ENCODE assay signal across 8 cellular contexts in genomic region chr12:6662602-6662905, GRCh38. TPM values are rescaled to one million over a fixed set of nuclear protein-coding genes. Genes with fewer than 3 reads are reported as not detected.
DNase-seq lines count a peak whose midpoint lies in the region; ATAC-seq and TF ChIP-seq lines count a peak whose summit lies in the region.

No MANE protein-coding gene starts in this region.

- WGBS in SK-N-SH (ENCODE audit: low lambda C conversion rate) = 3% methylated on average over 10 of the region's 10 CpGs
- 0% methylated on average over 10 of the region's 10 CpGs for WGBS in ovary, 3 donors

- 0 out of 2 replicates have a peak, but pooled peaks cover 5% of the 10 kb centered on the region for H3K36me3 ChIP-seq in ACC112 (ENCODE audit: insufficient read depth, low read length)
- H3K36me3 ChIP-seq in SK-N-SH (replicated peaks in 1 of 2; ENCODE audit: control insufficient read depth in 1 of 2, insufficient read depth in 2 of 2, low read length in 1 of 2) = peaks cover 6 to 18% of the 10 kb centered on the region in 2 experiments
- H3K36me3 ChIP-seq in ovary = no peaks in the 10 kb centered on the region

- no peaks in the 10 kb centered on the region for H3K9me2 ChIP-seq in SK-N-SH

- no peaks in the 10 kb centered on the region for H3K9me3 ChIP-seq in SK-N-SH
- H3K9me3 ChIP-seq in ovary = no peaks in the 10 kb centered on the region

- peak; percentile 2 for ATAC-seq in GM21367 (IDR thresholded peaks at IDR 0.05; ENCODE audit: unreplicated experiment)

- intact Hi-C loops in ovary (cut with DNase I) = loop anchor here in 2 of 4 donors (5.0 to 10.0 kb wide), 2 partner anchors 45 to 48 kb away; no protein-coding TSS in a partner anchor

- peak overlapping the region; percentile 85 for H3K9ac ChIP-seq in SK-N-SH

- H2AFZ ChIP-seq in ACC112 (ENCODE audit: low read length, unreplicated experiment) (peak overlapping the region; percentile 77), SK-N-SH (ENCODE audit: low read depth) (peak overlapping the region; percentile 72)

- H3K4me3 ChIP-seq in ACC112 (ENCODE audit: low read depth, low read length) (peak overlapping the region; percentile 86), SK-N-SH (ENCODE audit: low read depth in 2 of 2, low read length in 1 of 2) (peak overlapping the region; percentile 74 to 93), fibroblast of pulmonary artery (replicated peaks; ENCODE audit: low read depth, low read length) (peak overlapping the region; percentile 93), ovary (peak overlapping the region; percentile 62)

- no peak for TF ChIP-seq RAD21 in SK-N-SH (IDR thresholded peaks at IDR 0.05; ENCODE audit: low read length)

- no peaks in the 10 kb centered on the region for H4K20me1 ChIP-seq in SK-N-SH (ENCODE audit: insufficient read depth)

- H3K4me1 ChIP-seq in ACC112 (ENCODE audit: control insufficient read depth, insufficient read depth, low read length, unreplicated experiment) (peaks cover 8% of the 10 kb centered on the region), SK-N-SH (ENCODE audit: control insufficient read depth in 1 of 2, insufficient read depth in 2 of 2, low read depth in 1 of 2, low read length in 1 of 2) (peaks cover 4% of the 10 kb centered on the region in 2 experiments; a peak in 3 of 4 replicates), ovary (ENCODE audit: insufficient read depth) (peaks cover 7% of the 10 kb centered on the region)

- POLR2A ChIA-PET in SK-N-SH (lab: Yijun Ruan, JAX) = no interaction called here

- TF ChIP-seq EP300 in SK-N-SH (IDR thresholded peaks at IDR 0.05; ENCODE audit: borderline replicate concordance in 1 of 2, low read depth in 1 of 2, low read length in 1 of 2) (0 out of 4 replicates have a peak, but pooled peaks of 1 of the 2 experiments have one; percentile 4), ovary (IDR thresholded peaks at IDR 0.05) (no peak)

- H3F3A ChIP-seq in SK-N-SH (replicated peaks; ENCODE audit: insufficient read depth) = peaks cover 26% of the 10 kb centered on the region

- peak overlapping the region; percentile 15; the same call in 1 of the 2 replicates for H3K27ac ChIP-seq in ACC112 (ENCODE audit: low read depth, low read length)
- H3K27ac ChIP-seq in SK-N-SH (ENCODE audit: low read depth in 2 of 2, low read length in 1 of 2) = peak overlapping the region; percentile 67 to 79
- H3K27ac ChIP-seq in ovary = no peak overlapping the region

- CTCF ChIA-PET in SK-N-SH (lab: Yijun Ruan, JAX) = interaction anchor here (1.0 to 1.8 kb wide), 2 partner anchors 45 to 173 kb away, joined by 4 to 7 read pairs; no protein-coding TSS in a partner anchor

- peaks cover 14% of the 10 kb centered on the region for H3K79me2 ChIP-seq in ACC112 (ENCODE audit: control insufficient read depth, insufficient read depth, low read length, unreplicated experiment)
- H3K79me2 ChIP-seq in SK-N-SH (ENCODE audit: insufficient read depth) = peaks cover 51% of the 10 kb centered on the region

- peak overlapping the region; percentile 79 for H3K4me2 ChIP-seq in SK-N-SH

- TF ChIP-seq CTCF in SK-N-SH (IDR thresholded peaks at IDR 0.05) (no peak), fibroblast of pulmonary artery (IDR thresholded peaks at IDR 0.05; ENCODE audit: low read length, missing control alignments) (no peak), ovary (IDR thresholded peaks at IDR 0.05) (no peak)

- no peak for TF ChIP-seq POLR2A in ovary (IDR thresholded peaks at IDR 0.05)

- H3K27me3 ChIP-seq in ACC112 (ENCODE audit: insufficient read depth, low read length) (no peaks in the 10 kb centered on the region), SK-N-SH (ENCODE audit: insufficient read depth) (no peaks in the 10 kb centered on the region), ovary (no peaks in the 10 kb centered on the region)

- DNase-seq in SK-N-SH = peak; percentile 88
- no peak for DNase-seq in fibroblast of pulmonary artery (ENCODE audit: low read depth)
- DNase-seq in ovary = no peak
- DNase-seq in stimulated activated CD8-positive, alpha-beta memory T cell treated with anti-CD3 and anti-CD28 coated beads, Interleukin-4, amount 100 ng/mL, for 48 hours = no peak
- no peak for DNase-seq in KG1 (lab: John Stamatoyannopoulos, UW)
- DNase-seq in ureter (ENCODE audit: low spot score) = no peak

TF ChIP-seq in SK-N-SH, 30 proteins besides CTCF, POLR2A, EP300 and RAD21:
- TF ChIP-seq NFIC (IDR thresholded peaks at IDR 0.05; ENCODE audit: borderline replicate concordance) = no peak
- no peak for TF ChIP-seq REST (IDR thresholded peaks at IDR 0.05; ENCODE audit: low read depth, low read length)
- no peak for TF ChIP-seq RCOR1 (IDR thresholded peaks at IDR 0.05; ENCODE audit: low read length)
- no peak for TF ChIP-seq USF1 (IDR thresholded peaks at IDR 0.05; ENCODE audit: borderline replicate concordance, low read depth)
- no peak for TF ChIP-seq POLR2AphosphoS5 (IDR thresholded peaks at IDR 0.05; ENCODE audit: low read depth, low read length)
- no peak for TF ChIP-seq IRF3 (IDR thresholded peaks at IDR 0.05; ENCODE audit: low read depth, low read length)

RNA-seq across cellular contexts. Expression of gene ING4, which starts 0.4 kb away (rescaled TPM):
- 96.5 and 163 TPM in 2 replicates for polyA plus RNA-seq in SK-N-SH (2012; rRNA removed)
- 108 and 110 TPM in 2 replicates for polyA plus RNA-seq in SK-N-SH (2012; cell fraction: cytosol; rRNA removed)
- 252 and 353 TPM in 2 replicates for polyA plus RNA-seq in SK-N-SH (2012; cell fraction: nucleus; rRNA removed)
- total RNA-seq in ovary = 10 to 100 TPM; 26.1 to 39.9 (median 35.0) TPM
- polyA plus RNA-seq in ovary = 10 to 100 TPM; 64.9 to 90.0 TPM
- 39.3 TPM for total RNA-seq in ureter

RNA-seq across cellular contexts. Expression of gene ACRBP, which starts 15.3 kb away (rescaled TPM):
- polyA plus RNA-seq in SK-N-SH (2012; rRNA removed) = 0.71 and 0.88 TPM in 2 replicates
- 0.35 and 0.58 TPM in 2 replicates for polyA plus RNA-seq in SK-N-SH (2012; cell fraction: cytosol; rRNA removed)
- polyA plus RNA-seq in SK-N-SH (2012; cell fraction: nucleus; rRNA removed) = 5.4 and 6.0 TPM in 2 replicates
- total RNA-seq in ovary = 1 to 10 TPM in 3 of 7 donors, under 1 TPM in 4; 0.30 to 2.5 (median 0.92) TPM
- polyA plus RNA-seq in ovary = 1 to 10 TPM in 1 of 2 donors, under 1 TPM in 1; 0.54 to 2.9 TPM
- total RNA-seq in ureter = 2.3 TPM

RNA-seq across cellular contexts. Expression of gene ZNF384, which starts 26.6 kb away (rescaled TPM):
- 64.9 and 80.4 TPM in 2 replicates for polyA plus RNA-seq in SK-N-SH (2012; rRNA removed)
- polyA plus RNA-seq in SK-N-SH (2012; cell fraction: cytosol; rRNA removed) = 32.4 and 44.0 TPM in 2 replicates
- polyA plus RNA-seq in SK-N-SH (2012; cell fraction: nucleus; rRNA removed) = 222 and 232 TPM in 2 replicates
- 10 to 100 TPM; 22.1 to 64.9 (median 58.2) TPM for total RNA-seq in ovary
- polyA plus RNA-seq in ovary = 10 to 100 TPM; 44.4 to 59.0 TPM
- 63.4 TPM for total RNA-seq in ureter

RNA-seq across cellular contexts. Expression of gene LPAR5, which starts 26.8 kb away (rescaled TPM):
- polyA plus RNA-seq in SK-N-SH (2012; rRNA removed) = 0.03 and 0.05 TPM in 2 replicates
- 0.03 and 0.05 TPM in 2 replicates for polyA plus RNA-seq in SK-N-SH (2012; cell fraction: cytosol; rRNA removed)
- polyA plus RNA-seq in SK-N-SH (2012; cell fraction: nucleus; rRNA removed) = 0.15 TPM in 2 replicates
- total RNA-seq in ovary = 1 to 10 TPM in 6 of 7 donors, under 1 TPM in 1; 0.83 to 2.2 (median 1.3) TPM
- 1 to 10 TPM in 1 of 2 donors, under 1 TPM in 1; 0.57 to 2.6 TPM for polyA plus RNA-seq in ovary
- total RNA-seq in ureter = 13.6 TPM

RNA-seq across cellular contexts. Expression of gene PIANP, which starts 38.1 kb away (rescaled TPM):
- 5.9 and 9.9 TPM in 2 replicates for polyA plus RNA-seq in SK-N-SH (2012; rRNA removed)
- polyA plus RNA-seq in SK-N-SH (2012; cell fraction: cytosol; rRNA removed) = 9.0 and 13.5 TPM in 2 replicates
- polyA plus RNA-seq in SK-N-SH (2012; cell fraction: nucleus; rRNA removed) = 26.9 and 28.4 TPM in 2 replicates
- total RNA-seq in ovary = 1 to 10 TPM in 2 of 7 donors, under 1 TPM in 4, not detected in 1; 0.11 to 3.1 (median 0.85) TPM
- 1 to 10 TPM; 1.2 to 3.9 TPM for polyA plus RNA-seq in ovary
- 2.6 TPM for total RNA-seq in ureter

Comparison
In these comparisons a context has a peak if more than half of its experiments do, and no peak if none do; other contexts are left out.
1. H3K27ac ChIP-seq: peak in ACC112 (single experiment) and SK-N-SH (2 of 2); none in ovary (0 of 2).
2. Peak in every context shown above with its lines, with median percentiles within 50 percentile points of each other: H3K4me3 ChIP-seq.